2 cellular contexts compared by ENCODE assay signal in the genomic region with DNA sequence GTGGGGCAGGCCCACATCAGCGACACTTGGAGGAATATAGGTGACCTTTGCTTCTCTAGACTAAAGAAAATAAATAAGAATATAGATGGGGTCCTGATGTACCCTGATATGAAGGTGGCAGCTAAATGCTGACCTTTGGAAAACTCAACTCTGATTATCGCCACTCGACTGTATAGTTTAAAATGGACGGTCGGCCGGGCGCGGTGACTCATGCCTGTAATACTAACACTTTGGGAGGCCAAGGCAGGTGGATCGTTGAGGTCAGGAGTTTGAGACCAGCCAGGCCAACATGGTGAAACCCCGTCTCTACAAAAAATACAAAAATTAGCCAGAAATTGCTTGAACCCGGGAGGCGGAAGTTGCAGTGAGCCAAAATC.
A peak's percentile ranks its signal among the peaks of the same experiment; 100 is the strongest.
TF ChIP-seq lines count a peak whose summit lies in the region.

No MANE protein-coding gene starts in this region.

TF ChIP-seq in HCT116, 20 proteins besides CTCF, POLR2A, EP300 and RAD21:
- TF ChIP-seq, protein P1, sequence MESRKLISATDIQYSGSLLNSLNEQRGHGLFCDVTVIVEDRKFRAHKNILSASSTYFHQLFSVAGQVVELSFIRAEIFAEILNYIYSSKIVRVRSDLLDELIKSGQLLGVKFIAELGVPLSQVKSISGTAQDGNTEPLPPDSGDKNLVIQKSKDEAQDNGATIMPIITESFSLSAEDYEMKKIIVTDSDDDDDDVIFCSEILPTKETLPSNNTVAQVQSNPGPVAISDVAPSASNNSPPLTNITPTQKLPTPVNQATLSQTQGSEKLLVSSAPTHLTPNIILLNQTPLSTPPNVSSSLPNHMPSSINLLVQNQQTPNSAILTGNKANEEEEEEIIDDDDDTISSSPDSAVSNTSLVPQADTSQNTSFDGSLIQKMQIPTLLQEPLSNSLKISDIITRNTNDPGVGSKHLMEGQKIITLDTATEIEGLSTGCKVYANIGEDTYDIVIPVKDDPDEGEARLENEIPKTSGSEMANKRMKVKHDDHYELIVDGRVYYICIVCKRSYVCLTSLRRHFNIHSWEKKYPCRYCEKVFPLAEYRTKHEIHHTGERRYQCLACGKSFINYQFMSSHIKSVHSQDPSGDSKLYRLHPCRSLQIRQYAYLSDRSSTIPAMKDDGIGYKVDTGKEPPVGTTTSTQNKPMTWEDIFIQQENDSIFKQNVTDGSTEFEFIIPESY (IDR thresholded peaks at IDR 0.05; ENCODE audit: extremely low read depth, insufficient replicate concordance, low read length) = no peak
- TF ChIP-seq, protein P2, sequence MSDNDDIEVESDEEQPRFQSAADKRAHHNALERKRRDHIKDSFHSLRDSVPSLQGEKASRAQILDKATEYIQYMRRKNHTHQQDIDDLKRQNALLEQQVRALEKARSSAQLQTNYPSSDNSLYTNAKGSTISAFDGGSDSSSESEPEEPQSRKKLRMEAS (IDR thresholded peaks at IDR 0.05) = peak; percentile 55; the same call in 1 of the 2 replicates
- TF ChIP-seq CBX3 (IDR thresholded peaks at IDR 0.05; ENCODE audit: low read depth) = 0 out of 2 replicates have a peak, but pooled peaks have one; percentile 4
- peak; percentile 16; the same call in 1 of the 2 replicates for TF ChIP-seq SRF (IDR thresholded peaks at IDR 0.05; ENCODE audit: low read depth)

TF ChIP-seq in GM12878, 131 proteins besides CTCF, POLR2A, EP300 and RAD21:
- no peak for TF ChIP-seq MYC (IDR thresholded peaks at IDR 0.05; ENCODE audit: insufficient read depth, insufficient read length, insufficient replicate concordance, low read length, severe bottlenecking)
- no peak for TF ChIP-seq TARDBP (IDR thresholded peaks at IDR 0.05; ENCODE audit: borderline replicate concordance)
- TF ChIP-seq, protein P3, sequence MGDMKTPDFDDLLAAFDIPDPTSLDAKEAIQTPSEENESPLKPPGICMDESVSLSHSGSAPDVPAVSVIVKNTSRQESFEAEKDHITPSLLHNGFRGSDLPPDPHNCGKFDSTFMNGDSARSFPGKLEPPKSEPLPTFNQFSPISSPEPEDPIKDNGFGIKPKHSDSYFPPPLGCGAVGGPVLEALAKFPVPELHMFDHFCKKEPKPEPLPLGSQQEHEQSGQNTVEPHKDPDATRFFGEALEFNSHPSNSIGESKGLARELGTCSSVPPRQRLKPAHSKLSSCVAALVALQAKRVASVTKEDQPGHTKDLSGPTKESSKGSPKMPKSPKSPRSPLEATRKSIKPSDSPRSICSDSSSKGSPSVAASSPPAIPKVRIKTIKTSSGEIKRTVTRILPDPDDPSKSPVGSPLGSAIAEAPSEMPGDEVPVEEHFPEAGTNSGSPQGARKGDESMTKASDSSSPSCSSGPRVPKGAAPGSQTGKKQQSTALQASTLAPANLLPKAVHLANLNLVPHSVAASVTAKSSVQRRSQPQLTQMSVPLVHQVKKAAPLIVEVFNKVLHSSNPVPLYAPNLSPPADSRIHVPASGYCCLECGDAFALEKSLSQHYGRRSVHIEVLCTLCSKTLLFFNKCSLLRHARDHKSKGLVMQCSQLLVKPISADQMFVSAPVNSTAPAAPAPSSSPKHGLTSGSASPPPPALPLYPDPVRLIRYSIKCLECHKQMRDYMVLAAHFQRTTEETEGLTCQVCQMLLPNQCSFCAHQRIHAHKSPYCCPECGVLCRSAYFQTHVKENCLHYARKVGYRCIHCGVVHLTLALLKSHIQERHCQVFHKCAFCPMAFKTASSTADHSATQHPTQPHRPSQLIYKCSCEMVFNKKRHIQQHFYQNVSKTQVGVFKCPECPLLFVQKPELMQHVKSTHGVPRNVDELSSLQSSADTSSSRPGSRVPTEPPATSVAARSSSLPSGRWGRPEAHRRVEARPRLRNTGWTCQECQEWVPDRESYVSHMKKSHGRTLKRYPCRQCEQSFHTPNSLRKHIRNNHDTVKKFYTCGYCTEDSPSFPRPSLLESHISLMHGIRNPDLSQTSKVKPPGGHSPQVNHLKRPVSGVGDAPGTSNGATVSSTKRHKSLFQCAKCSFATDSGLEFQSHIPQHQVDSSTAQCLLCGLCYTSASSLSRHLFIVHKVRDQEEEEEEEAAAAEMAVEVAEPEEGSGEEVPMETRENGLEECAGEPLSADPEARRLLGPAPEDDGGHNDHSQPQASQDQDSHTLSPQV (IDR thresholded peaks at IDR 0.05) = no peak
- TF ChIP-seq NFXL1 (IDR thresholded peaks at IDR 0.05; ENCODE audit: borderline replicate concordance) = 0 out of 2 replicates have a peak, but pooled peaks have one; percentile 12
- TF ChIP-seq, protein P4, sequence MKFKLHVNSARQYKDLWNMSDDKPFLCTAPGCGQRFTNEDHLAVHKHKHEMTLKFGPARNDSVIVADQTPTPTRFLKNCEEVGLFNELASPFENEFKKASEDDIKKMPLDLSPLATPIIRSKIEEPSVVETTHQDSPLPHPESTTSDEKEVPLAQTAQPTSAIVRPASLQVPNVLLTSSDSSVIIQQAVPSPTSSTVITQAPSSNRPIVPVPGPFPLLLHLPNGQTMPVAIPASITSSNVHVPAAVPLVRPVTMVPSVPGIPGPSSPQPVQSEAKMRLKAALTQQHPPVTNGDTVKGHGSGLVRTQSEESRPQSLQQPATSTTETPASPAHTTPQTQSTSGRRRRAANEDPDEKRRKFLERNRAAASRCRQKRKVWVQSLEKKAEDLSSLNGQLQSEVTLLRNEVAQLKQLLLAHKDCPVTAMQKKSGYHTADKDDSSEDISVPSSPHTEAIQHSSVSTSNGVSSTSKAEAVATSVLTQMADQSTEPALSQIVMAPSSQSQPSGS (IDR thresholded peaks at IDR 0.05; ENCODE audit: low read length) = no peak
- no peak for TF ChIP-seq MYB (IDR thresholded peaks at IDR 0.05; ENCODE audit: borderline replicate concordance, low read depth, low read length)
TF ChIP-seq in GM12878: peak in this region for 1.
